8 cellular contexts compared by ENCODE assay signal in genomic region chr20:3846378-3846739, GRCh38. TPM values are rescaled to one million over a fixed set of nuclear protein-coding genes. Genes with fewer than 3 reads are reported as not detected.
A peak's percentile ranks its signal among the peaks of the same experiment; 100 is the strongest.
DNase-seq lines count a peak whose midpoint lies in the region; ATAC-seq, FAIRE-seq and TF ChIP-seq lines count a peak whose summit lies in the region.

No MANE protein-coding gene starts in this region.

- no peak overlapping the region for H4K91ac ChIP-seq in neuronal stem cell (ENCODE audit: low read depth, low read length, poor library complexity)

- H3K36me3 ChIP-seq in OCI-LY1 (ENCODE audit: insufficient read depth, low read length) (no peaks in the 10 kb centered on the region), endodermal cell (ENCODE audit: control insufficient read depth, insufficient read depth, low read length) (no peaks in the 10 kb centered on the region), neuronal stem cell (replicated peaks in 1 of 2; ENCODE audit: control insufficient read depth in 2 of 2, insufficient read depth in 2 of 2, low read length in 2 of 2) (peaks cover 0 to 3% of the 10 kb centered on the region in 2 donors)

- H3K27ac Mint-ChIP-seq in CD14-positive monocyte (peak overlapping the region; percentile 72 to 95 (median 83)), endodermal cell (peak overlapping the region; percentile 79)

- H3K4me1 ChIP-seq in OCI-LY1 (ENCODE audit: insufficient read depth, low read length, severe bottlenecking): peaks cover 21% of the 10 kb centered on the region
- H3K4me1 ChIP-seq in endodermal cell (ENCODE audit: control insufficient read depth, insufficient read depth, low read length): peaks cover 7% of the 10 kb centered on the region
- peaks cover 5 to 8% of the 10 kb centered on the region in 2 donors for H3K4me1 ChIP-seq in neuronal stem cell (ENCODE audit: control insufficient read depth in 2 of 2, insufficient read depth in 1 of 2, low read depth in 1 of 2, low read length in 2 of 2)

- H3K23ac ChIP-seq in neuronal stem cell (ENCODE audit: low read depth, low read length, poor library complexity): peak overlapping the region; percentile 73

- intact Hi-C loops in CD14-positive monocyte (cut with micrococcal nuclease): loop anchor here (2.0 to 10.0 kb wide), 3 partner anchors 26 to 62 kb away; partner anchors contain the start of genes AP5S1 (in 1 of the 2), CENPB (in 1 of the 2) and SPEF1 (in 1 of the 2)

- H2AFZ ChIP-seq in OCI-LY1 (ENCODE audit: low read length) (peak overlapping the region; percentile 73; the same call in 1 of the 2 replicates), neuronal stem cell (ENCODE audit: low read length) (peak overlapping the region; percentile 98)

- no peaks in the 10 kb centered on the region for H4K20me1 ChIP-seq in OCI-LY1 (ENCODE audit: insufficient read depth, low read length)

- H3K36me3 Mint-ChIP-seq in CD14-positive monocyte (no peaks in the 10 kb centered on the region), endodermal cell (ENCODE audit: low read depth) (peaks cover 8% of the 10 kb centered on the region)

- H3K9me2 ChIP-seq in OCI-LY1 (ENCODE audit: low read depth, low read length): no peaks in the 10 kb centered on the region

- no peaks in the 10 kb centered on the region for H3K79me2 ChIP-seq in OCI-LY1 (ENCODE audit: insufficient read depth, low read length)

- peak overlapping the region; percentile 89 for H2BK15ac ChIP-seq in neuronal stem cell (ENCODE audit: low read length)

- H3K4me3 ChIP-seq in OCI-LY1 (ENCODE audit: low read depth, low read length, poor library complexity, severe bottlenecking) (peak overlapping the region; percentile 87), endodermal cell (ENCODE audit: low read length) (peak overlapping the region; percentile 95), neuronal stem cell (ENCODE audit: low read length in 2 of 2) (peak overlapping the region; percentile 95 to 98)

- no peak overlapping the region for H2BK12ac ChIP-seq in neuronal stem cell (ENCODE audit: low read length)

- H3K14ac ChIP-seq in neuronal stem cell (ENCODE audit: low read length): peak overlapping the region; percentile 94

- H3K27me3 Mint-ChIP-seq in CD14-positive monocyte (ENCODE audit: low read depth in 3 of 3) (peaks cover 0 to 1% (median 0%) of the 10 kb centered on the region in 3 donors), endodermal cell (ENCODE audit: insufficient read depth) (no peaks in the 10 kb centered on the region)

- peak overlapping the region; percentile 82 for H4K8ac ChIP-seq in neuronal stem cell (ENCODE audit: low read depth, low read length)

- H3K4me1 Mint-ChIP-seq in CD14-positive monocyte (peaks cover 31% of the 10 kb centered on the region), endodermal cell (peaks cover 12% of the 10 kb centered on the region)

- no peak overlapping the region for H2BK5ac ChIP-seq in neuronal stem cell (ENCODE audit: low read length)

- H3K9me3 Mint-ChIP-seq in CD14-positive monocyte (peaks cover 0 to 3% (median 0%) of the 10 kb centered on the region in 7 donors), endodermal cell (no peaks in the 10 kb centered on the region)

- peaks cover 13% of the 10 kb centered on the region for H3K79me1 ChIP-seq in neuronal stem cell (ENCODE audit: low read depth, low read length)

- H3K18ac ChIP-seq in neuronal stem cell (ENCODE audit: low read length): peak overlapping the region; percentile 97

- 0 to 1% methylated on average over 15 to 22 of the region's 22 CpGs for WGBS in endodermal cell (ENCODE audit: insufficient coverage in 1 of 2, insufficient read length in 1 of 2), 2 experiments
- WGBS in neuronal stem cell (ENCODE audit: extremely low coverage in 2 of 2, insufficient read length in 2 of 2, insufficient replicate concordance in 1 of 2), 2 donors: no CpG with 5 or more reads among the region's 22 CpGs

- H3F3A ChIP-seq in OCI-LY1 (ENCODE audit: insufficient read depth, low read length): no peaks in the 10 kb centered on the region

- H3K4me2 ChIP-seq in OCI-LY1 (ENCODE audit: low read length) (peak overlapping the region; percentile 93), neuronal stem cell (ENCODE audit: insufficient read depth, low read length, poor library complexity, severe bottlenecking) (peak overlapping the region; percentile 78)

- H3K4me3 Mint-ChIP-seq in CD14-positive monocyte (peak overlapping the region; percentile 87 to 95), endodermal cell (peak overlapping the region; percentile 81)

- H3K27ac ChIP-seq in OCI-LY1 (ENCODE audit: low read depth, low read length, poor library complexity, severe bottlenecking) (no peak overlapping the region), endodermal cell (ENCODE audit: low read depth, low read length) (no peak overlapping the region), neuronal stem cell (replicated peaks; ENCODE audit: low read length) (no peak overlapping the region)

- H3K9ac ChIP-seq in OCI-LY1 (ENCODE audit: low read length): peak overlapping the region; percentile 80
- H3K9ac ChIP-seq in endodermal cell (ENCODE audit: extremely low read depth, low read length, poor library complexity, severe bottlenecking): peak overlapping the region; percentile 77
- peak overlapping the region; percentile 97 for H3K9ac ChIP-seq in neuronal stem cell (ENCODE audit: low read depth, low read length, poor library complexity)

- no peaks in the 10 kb centered on the region for H3K9me3 ChIP-seq in OCI-LY1 (ENCODE audit: low read length)
- no peaks in the 10 kb centered on the region for H3K9me3 ChIP-seq in endodermal cell (ENCODE audit: control insufficient read depth, low read length)
- peaks cover 0 to 4% of the 10 kb centered on the region in 2 donors for H3K9me3 ChIP-seq in neuronal stem cell (replicated peaks in 1 of 2; ENCODE audit: control insufficient read depth in 2 of 2, insufficient read depth in 1 of 2, low read depth in 1 of 2, low read length in 2 of 2)

- TF ChIP-seq CTCF in CD14-positive monocyte (IDR thresholded peaks at IDR 0.05) (no peak), OCI-LY1 (IDR thresholded peaks at IDR 0.05; ENCODE audit: low read length) (no peak), endodermal cell (conservative IDR thresholded peaks at IDR 0.05) (no peak)

- peak overlapping the region; percentile 98 for H3K4ac ChIP-seq in neuronal stem cell (ENCODE audit: low read length)

- no peak for DNase-seq in CD14-positive monocyte (ENCODE audit: low spot score)
- DNase-seq in endodermal cell: no peak
- DNase-seq in neuronal stem cell (ENCODE audit: low spot score): no peak
- no peak for DNase-seq in NCI-H2227 treated with DMSO at 0.1 percent for 48 hours (lab: John Stamatoyannopoulos, UW)
- no peak for DNase-seq in HTR-8/SVneo (ENCODE audit: insufficient read length, low spot score)
- no peak for DNase-seq in NCI-H2107 treated with DMSO at 0.1 percent for 48 hours (lab: John Stamatoyannopoulos, UW; ENCODE audit: unreplicated experiment)

- ATAC-seq in HG03280 (IDR thresholded peaks at IDR 0.05; ENCODE audit: unreplicated experiment): no peak

- FAIRE-seq in HTR-8/SVneo (lab: Jason Lieb, UNC): no peak

- no peaks in the 10 kb centered on the region for H3K27me3 ChIP-seq in OCI-LY1 (ENCODE audit: insufficient read depth, low read length)
- H3K27me3 ChIP-seq in endodermal cell (ENCODE audit: control insufficient read depth, insufficient read depth, low read length, poor library complexity, severe bottlenecking): no peaks in the 10 kb centered on the region
- H3K27me3 ChIP-seq in neuronal stem cell (ENCODE audit: control insufficient read depth in 3 of 3, insufficient read depth in 3 of 3, low read depth in 1 of 3, low read length in 3 of 3): no peaks in the 10 kb centered on the region

- H2AK5ac ChIP-seq in neuronal stem cell (ENCODE audit: low read depth, low read length): peak overlapping the region; percentile 97

- H2BK120ac ChIP-seq in neuronal stem cell (ENCODE audit: low read depth, low read length): peak overlapping the region; percentile 41

RNA-seq across cellular contexts. Expression of gene MAVS, which starts 0.3 kb away (rescaled TPM):
- polyA plus RNA-seq in CD14-positive monocyte: 1 to 10 TPM; 1.8 to 3.2 TPM
- 10 to 100 TPM; 43.1 to 43.2 TPM for total RNA-seq in endodermal cell
- polyA plus RNA-seq in endodermal cell (2013, experiment 1 of 2): 17.0 TPM
- 16.9 TPM for polyA plus RNA-seq in endodermal cell (2013, experiment 2 of 2)
- polyA plus RNA-seq in neuronal stem cell (2013, experiment 1 of 2): 11.2 TPM
- polyA plus RNA-seq in neuronal stem cell (2013, experiment 2 of 2): 11.6 TPM

RNA-seq across cellular contexts. Expression of gene AP5S1, which starts 26.0 kb away (rescaled TPM):
- 10 to 100 TPM in 1 of 2 donors, 1 to 10 TPM in 1; 8.6 to 10.8 TPM for polyA plus RNA-seq in CD14-positive monocyte
- total RNA-seq in endodermal cell: 1 to 10 TPM; 5.1 to 6.1 TPM
- 4.1 TPM for polyA plus RNA-seq in endodermal cell (2013, experiment 1 of 2)
- 3.8 TPM for polyA plus RNA-seq in endodermal cell (2013, experiment 2 of 2)
- 1.3 TPM for polyA plus RNA-seq in neuronal stem cell (2013, experiment 1 of 2)
- 1.3 TPM for polyA plus RNA-seq in neuronal stem cell (2013, experiment 2 of 2)

RNA-seq across cellular contexts. Expression of gene PANK2, which starts 42.8 kb away (rescaled TPM):
- polyA plus RNA-seq in CD14-positive monocyte: 10 to 100 TPM; 48.0 to 65.7 TPM
- 10 to 100 TPM; 57.6 to 66.5 TPM for total RNA-seq in endodermal cell
- 37.8 TPM for polyA plus RNA-seq in endodermal cell (2013, experiment 1 of 2)
- 35.1 TPM for polyA plus RNA-seq in endodermal cell (2013, experiment 2 of 2)
- 22.5 TPM for polyA plus RNA-seq in neuronal stem cell (2013, experiment 1 of 2)
- 21.1 TPM for polyA plus RNA-seq in neuronal stem cell (2013, experiment 2 of 2)

RNA-seq across cellular contexts. Expression of gene CDC25B, which starts 50.2 kb away (rescaled TPM):
- polyA plus RNA-seq in CD14-positive monocyte: 1 to 10 TPM; 3.6 to 4.0 TPM
- total RNA-seq in endodermal cell: 10 to 100 TPM; 25.7 to 33.6 TPM
- 52.9 TPM for polyA plus RNA-seq in endodermal cell (2013, experiment 1 of 2)
- 52.3 TPM for polyA plus RNA-seq in endodermal cell (2013, experiment 2 of 2)
- 31.6 TPM for polyA plus RNA-seq in neuronal stem cell (2013, experiment 1 of 2)
- polyA plus RNA-seq in neuronal stem cell (2013, experiment 2 of 2): 31.4 TPM

RNA-seq across cellular contexts. Expression of gene CENPB, which starts 59.8 kb away (rescaled TPM):
- 1 to 10 TPM; 1.1 to 1.4 TPM for polyA plus RNA-seq in CD14-positive monocyte
- total RNA-seq in endodermal cell: 10 to 100 TPM; 43.0 to 50.7 TPM
- polyA plus RNA-seq in endodermal cell (2013, experiment 1 of 2): 43.7 TPM
- polyA plus RNA-seq in endodermal cell (2013, experiment 2 of 2): 43.5 TPM
- 21.7 TPM for polyA plus RNA-seq in neuronal stem cell (2013, experiment 1 of 2)
- polyA plus RNA-seq in neuronal stem cell (2013, experiment 2 of 2): 21.0 TPM
